In genomic region chr2:239339726-239340654, GRCh38 we compare ENCODE assay signal across 10 cellular contexts.
DNase-seq lines count a peak whose midpoint lies in the region; ATAC-seq lines count a peak whose summit lies in the region.
"Had no signal": no experiment of that assay in that cellular context is flagged by ENCODE, and none has a peak within 500 bp of the region (broad histone marks: within the 10 kb centered on the region; RNA-seq: fewer than 3 reads in every experiment).

No MANE protein-coding gene starts in this region.

- peak; percentile 81 for DNase-seq in activated CD4-positive, alpha-beta T cell treated with anti-CD3 and anti-CD28 coated beads, Interleukin-2, amount 10 ng/mL, durations not matched to agents 24 days and 14 days
- DNase-seq in activated CD4-positive, alpha-beta T cell treated with anti-CD3 and anti-CD28 coated beads for 1 hour, result no peak
- DNase-seq in stimulated activated naive CD8-positive, alpha-beta T cell treated with anti-CD3 and anti-CD28 coated beads, Interleukin-15, amount 100 ng/mL, for 72 hours, result peak; percentile 44 to 72
- DNase-seq in ureter (ENCODE audit: low spot score) (no peak), globus pallidus (ENCODE audit: low spot score) (no peak)
- DNase-seq: NCI-H1105 treated with DMSO at 0.1 percent for 48 hours had no signal

- H3K4me3 Mint-ChIP-seq in activated CD4-positive, alpha-beta T cell treated with anti-CD3 and anti-CD28 coated beads, Interleukin-2, amount 10 ng/mL, durations not matched to agents 24 days and 14 days, result peak overlapping the region; percentile 55
- H3K4me3 Mint-ChIP-seq in activated naive CD8-positive, alpha-beta T cell, result peak overlapping the region; percentile 41
- peak overlapping the region; percentile 16 to 64 for H3K4me3 Mint-ChIP-seq in stimulated activated naive CD8-positive, alpha-beta T cell treated with anti-CD3 and anti-CD28 coated beads, Interleukin-15, amount 100 ng/mL, for 72 hours

- peak; percentile 65 for ATAC-seq in HG02981 (IDR thresholded peaks at IDR 0.05; ENCODE audit: unreplicated experiment)
- peak; percentile 95 for ATAC-seq in stimulated activated naive CD8-positive, alpha-beta T cell treated with anti-CD3 and anti-CD28 coated beads, Interleukin-15, amount 100 ng/mL, for 72 hours
- ATAC-seq in HG03280 (IDR thresholded peaks at IDR 0.05; ENCODE audit: unreplicated experiment), result no peak
- ATAC-seq: A549 had no signal

- H3K27me3 Mint-ChIP-seq in activated CD4-positive, alpha-beta T cell treated with anti-CD3 and anti-CD28 coated beads, Interleukin-2, amount 10 ng/mL, durations not matched to agents 24 days and 14 days, result no peaks in the 10 kb centered on the region
- H3K27me3 Mint-ChIP-seq in activated naive CD8-positive, alpha-beta T cell, result no peaks in the 10 kb centered on the region
- H3K27me3 Mint-ChIP-seq in stimulated activated naive CD8-positive, alpha-beta T cell treated with anti-CD3 and anti-CD28 coated beads, Interleukin-15, amount 100 ng/mL, for 72 hours, result peaks cover 15% of the 10 kb centered on the region

- H3K9me3 Mint-ChIP-seq in activated CD4-positive, alpha-beta T cell treated with anti-CD3 and anti-CD28 coated beads, Interleukin-2, amount 10 ng/mL, durations not matched to agents 24 days and 14 days, result no peaks in the 10 kb centered on the region
- no peaks in the 10 kb centered on the region for H3K9me3 Mint-ChIP-seq in activated naive CD8-positive, alpha-beta T cell (ENCODE audit: low read depth)
- H3K9me3 Mint-ChIP-seq in stimulated activated naive CD8-positive, alpha-beta T cell treated with anti-CD3 and anti-CD28 coated beads, Interleukin-15, amount 100 ng/mL, for 72 hours, result no peaks in the 10 kb centered on the region

- peak overlapping the region; percentile 58 for H3K27ac Mint-ChIP-seq in activated CD4-positive, alpha-beta T cell treated with anti-CD3 and anti-CD28 coated beads, Interleukin-2, amount 10 ng/mL, durations not matched to agents 24 days and 14 days
- peak overlapping the region; percentile 8 for H3K27ac Mint-ChIP-seq in activated naive CD8-positive, alpha-beta T cell
- peak overlapping the region; percentile 41 to 68 for H3K27ac Mint-ChIP-seq in stimulated activated naive CD8-positive, alpha-beta T cell treated with anti-CD3 and anti-CD28 coated beads, Interleukin-15, amount 100 ng/mL, for 72 hours

- intact Hi-C loops in activated CD4-positive, alpha-beta T cell treated with anti-CD3 and anti-CD28 coated beads, Interleukin-2, amount 10 ng/mL, durations not matched to agents 24 days and 14 days (cut with micrococcal nuclease), result no loop called here

- H3K36me3 Mint-ChIP-seq in activated CD4-positive, alpha-beta T cell treated with anti-CD3 and anti-CD28 coated beads, Interleukin-2, amount 10 ng/mL, durations not matched to agents 24 days and 14 days (ENCODE audit: low read depth), result peaks cover 39% of the 10 kb centered on the region
- H3K36me3 Mint-ChIP-seq in activated naive CD8-positive, alpha-beta T cell, result peaks cover 11% of the 10 kb centered on the region

- peaks cover 45% of the 10 kb centered on the region for H3K4me1 Mint-ChIP-seq in activated CD4-positive, alpha-beta T cell treated with anti-CD3 and anti-CD28 coated beads, Interleukin-2, amount 10 ng/mL, durations not matched to agents 24 days and 14 days
- peaks cover 40% of the 10 kb centered on the region for H3K4me1 Mint-ChIP-seq in activated naive CD8-positive, alpha-beta T cell (ENCODE audit: low read depth)
- peaks cover 40% of the 10 kb centered on the region for H3K4me1 Mint-ChIP-seq in stimulated activated naive CD8-positive, alpha-beta T cell treated with anti-CD3 and anti-CD28 coated beads, Interleukin-15, amount 100 ng/mL, for 72 hours

Comparison
In these comparisons a context has a peak if more than half of its experiments do, and no peak if none do; other contexts are left out.
1. DNase-seq: peak in activated CD4-positive, alpha-beta T cell treated with anti-CD3 and anti-CD28 coated beads, Interleukin-2, amount 10 ng/mL, durations not matched to agents 24 days and 14 days (single experiment) and stimulated activated naive CD8-positive, alpha-beta T cell treated with anti-CD3 and anti-CD28 coated beads, Interleukin-15, amount 100 ng/mL, for 72 hours (2 of 2); none in activated CD4-positive, alpha-beta T cell treated with anti-CD3 and anti-CD28 coated beads for 1 hour (single experiment), ureter (single experiment) and globus pallidus (single experiment).
2. H3K27ac Mint-ChIP-seq: peak in every context shown above with its lines; median percentile 58 in activated CD4-positive, alpha-beta T cell treated with anti-CD3 and anti-CD28 coated beads, Interleukin-2, amount 10 ng/mL, durations not matched to agents 24 days and 14 days; 54 in stimulated activated naive CD8-positive, alpha-beta T cell treated with anti-CD3 and anti-CD28 coated beads, Interleukin-15, amount 100 ng/mL, for 72 hours; 8 in activated naive CD8-positive, alpha-beta T cell.
3. Peak in every context shown above with its lines, with median percentiles within 50 percentile points of each other: H3K4me3 Mint-ChIP-seq.